15 cellular contexts compared by ENCODE assay signal in genomic region chr6:42086046-42086664, GRCh38. TPM values are rescaled to one million over a fixed set of nuclear protein-coding genes. Genes with fewer than 3 reads are reported as not detected.
A peak's percentile ranks its signal among the peaks of the same experiment; 100 is the strongest.
DNase-seq lines count a peak whose midpoint lies in the region; ATAC-seq, FAIRE-seq and TF ChIP-seq lines count a peak whose summit lies in the region.
"Had no signal": no experiment of that assay in that cellular context is flagged by ENCODE, and none has a peak within 500 bp of the region (broad histone marks: within the 10 kb centered on the region; RNA-seq: fewer than 3 reads in every experiment).

No MANE protein-coding gene starts in this region.

- TF ChIP-seq RAD21 in A549 (conservative IDR thresholded peaks at IDR 0.05 in 1 of 2, IDR thresholded peaks at IDR 0.05 in 1 of 2): no peak
- TF ChIP-seq RAD21 in HCT116 (IDR thresholded peaks at IDR 0.05; ENCODE audit: low read depth): peak; percentile 25; the same call in 1 of the 2 replicates
- peak; percentile 14 to 38; a peak in 3 of 4 replicates for TF ChIP-seq RAD21 in H1 (IDR thresholded peaks at IDR 0.05 in 1 of 2, conservative IDR thresholded peaks at IDR 0.05 in 1 of 2; ENCODE audit: low read depth in 2 of 2, low read length in 2 of 2)

- FAIRE-seq in A549 (lab: Jason Lieb, UNC) (no peak), H1 (lab: Jason Lieb, UNC) (no peak)
- FAIRE-seq: GM19239 had no signal

- no peak overlapping the region for H3K23ac ChIP-seq in H1 (ENCODE audit: insufficient read length)

- ATAC-seq in A549 (peak; percentile 57 to 59; a peak in 3 of 6 replicates), HCT116 (0 out of 2 replicates have a peak, but pooled peaks have one; percentile 33), HG03342 (IDR thresholded peaks at IDR 0.05; ENCODE audit: unreplicated experiment) (no peak), GM21515 (IDR thresholded peaks at IDR 0.05; ENCODE audit: unreplicated experiment) (no peak)
- ATAC-seq: activated CD8-positive, alpha-beta T cell treated with anti-CD3 and anti-CD28 coated beads, Interleukin-2, amount 10 ng/mL, durations not matched to agents 7 days and 5 days; activated naive CD4-positive, alpha-beta T cell treated with anti-CD3 and anti-CD28 coated beads, Interleukin-2, amount 50 U/mL, for 72 hours had no signal

- TF ChIP-seq EP300 in A549 (IDR thresholded peaks at IDR 0.05) (no peak), H1 (IDR thresholded peaks at IDR 0.05; ENCODE audit: borderline replicate concordance in 1 of 2, low read depth in 2 of 2, low read length in 2 of 2) (no peak)

- DNase-seq in A549 (ENCODE audit: low read depth in 1 of 2, low spot score in 1 of 2) (peak; percentile 25 to 41), HCT116 (ENCODE audit: low read depth, low spot score) (no peak), H1 (ENCODE audit: low read depth in 1 of 2, low spot score in 2 of 2) (no peak), kidney epithelial cell (ENCODE audit: low read depth) (no peak), NCI-H69 (lab: John Stamatoyannopoulos, UW) (no peak), CD14-positive monocyte (ENCODE audit: low spot score) (no peak)
- DNase-seq: activated CD8-positive, alpha-beta T cell treated with anti-CD3 and anti-CD28 coated beads, Interleukin-2, amount 10 ng/mL, durations not matched to agents 7 days and 5 days; NCI-H1105; stimulated activated CD4-positive, alpha-beta T cell treated with anti-CD3 and anti-CD28 coated beads, Interleukin-2, amount 100 ng/mL, for 24 hours had no signal

- H2AFZ ChIP-seq in HCT116 (ENCODE audit: low read depth, low read length, poor library complexity, severe bottlenecking) (no peak overlapping the region), H1 (ENCODE audit: low read length) (no peak overlapping the region)

- peaks cover 9% of the 10 kb centered on the region for H3K4me1 Mint-ChIP-seq in CD14-positive monocyte

- H3K4me2 ChIP-seq in A549 (no peak overlapping the region), HCT116 (ENCODE audit: low read length) (no peak overlapping the region), H1 (ENCODE audit: insufficient read depth in 1 of 2, low read depth in 2 of 2, low read length in 2 of 2) (no peak overlapping the region)

- intact Hi-C loops in HCT116 (cut with micrococcal nuclease) (no loop called here), CD14-positive monocyte (cut with micrococcal nuclease) (no loop called here)

- H3K27ac ChIP-seq in A549 (no peak overlapping the region), HCT116 (ENCODE audit: low read depth, low read length) (no peak overlapping the region), H1 (ENCODE audit: low read depth, low read length) (no peak overlapping the region)
- H3K27ac ChIP-seq: C4-2B had no signal

- H2BK12ac ChIP-seq in H1 (ENCODE audit: low read depth, low read length): no peak overlapping the region

- H3K4me1 ChIP-seq in A549: peaks cover 16% of the 10 kb centered on the region
- peaks cover 18 to 38% of the 10 kb centered on the region in 2 experiments for H3K4me1 ChIP-seq in HCT116 (ENCODE audit: control insufficient read depth in 1 of 2, insufficient read depth in 2 of 2, low read length in 2 of 2)
- peaks cover 0 to 6% (median 0%) of the 10 kb centered on the region in 4 experiments; a peak in 1 of 7 replicates for H3K4me1 ChIP-seq in H1 (replicated peaks in 1 of 4; ENCODE audit: control insufficient read depth in 3 of 4, insufficient read depth in 4 of 4, low read length in 3 of 4)

- H3K9me2 ChIP-seq in HCT116 (ENCODE audit: insufficient read depth): no peaks in the 10 kb centered on the region

- H3K4me3 ChIP-seq in A549 (no peak overlapping the region), HCT116 (replicated peaks in 1 of 2; ENCODE audit: low read depth in 1 of 2, low read length in 2 of 2) (no peak overlapping the region), H1 (ENCODE audit: extremely low read depth in 1 of 4, insufficient read depth in 2 of 4, low read depth in 3 of 4, low read length in 4 of 4) (no peak overlapping the region), kidney epithelial cell (ENCODE audit: low read depth, low read length) (no peak overlapping the region)

- H3K79me2 ChIP-seq in HCT116 (ENCODE audit: insufficient read depth, low read length) (no peaks in the 10 kb centered on the region), H1 (ENCODE audit: control insufficient read depth in 1 of 2, insufficient read depth in 2 of 2, low read length in 2 of 2) (no peaks in the 10 kb centered on the region)

- H3K23me2 ChIP-seq in H1 (ENCODE audit: low read depth, low read length): no peaks in the 10 kb centered on the region

- H3K18ac ChIP-seq in H1 (ENCODE audit: extremely low read depth, low read length): no peak overlapping the region

- TF ChIP-seq POLR2A in A549 (IDR thresholded peaks at IDR 0.05; ENCODE audit: low read length): no peak
- TF ChIP-seq POLR2A in HCT116 (IDR thresholded peaks at IDR 0.05; ENCODE audit: borderline replicate concordance, extremely low read depth, insufficient read depth, insufficient read length): no peak
- no peak for TF ChIP-seq POLR2A in H1 (IDR thresholded peaks at IDR 0.05; ENCODE audit: control extremely low read depth in 1 of 2, low read depth in 2 of 2, low read length in 2 of 2)

- H3K36me3 Mint-ChIP-seq in CD14-positive monocyte: peaks cover 30 to 32% of the 10 kb centered on the region in 2 donors
- H3K36me3 Mint-ChIP-seq: activated naive CD4-positive, alpha-beta T cell treated with anti-CD3 and anti-CD28 coated beads, Interleukin-2, amount 50 U/mL, for 72 hours had no signal

- H4K5ac ChIP-seq in H1 (ENCODE audit: insufficient read length, low read depth, low read length): no peak overlapping the region

- H2BK5ac ChIP-seq in H1 (ENCODE audit: low read depth, low read length): no peak overlapping the region

- no peak overlapping the region for H3K4ac ChIP-seq in H1 (replicated peaks; ENCODE audit: insufficient read length, low read depth, low read length)

- peaks cover 0 to 5% (median 2%) of the 10 kb centered on the region in 3 donors for H3K27me3 Mint-ChIP-seq in CD14-positive monocyte (ENCODE audit: low read depth in 3 of 3)
- H3K27me3 Mint-ChIP-seq: stimulated activated naive CD8-positive, alpha-beta T cell treated with anti-CD3 and anti-CD28 coated beads, Interleukin-15, Interleukin-2, amounts not matched to agents 100 ng/mL and 50 ng/mL, for 24 hours had no signal

- no peak overlapping the region for H3K27ac Mint-ChIP-seq in CD14-positive monocyte
- H3K27ac Mint-ChIP-seq: activated CD8-positive, alpha-beta T cell treated with anti-CD3 and anti-CD28 coated beads, Interleukin-2, amount 10 ng/mL, durations not matched to agents 7 days and 5 days; stimulated activated naive CD8-positive, alpha-beta T cell treated with anti-CD3 and anti-CD28 coated beads, Interleukin-15, Interleukin-2, amounts not matched to agents 100 ng/mL and 50 ng/mL, for 24 hours had no signal

- WGBS in A549 (ENCODE audit: missing lambda C conversion rate): 88% methylated on average over 12 of the region's 12 CpGs
- WGBS in H1 (ENCODE audit: extremely low coverage in 1 of 2, insufficient coverage in 1 of 2, insufficient read length in 1 of 2, insufficient replicate concordance in 2 of 2, low coverage in 1 of 2, low lambda C conversion rate in 2 of 2, missing lambda C conversion rate in 1 of 2), 2 experiments: 91% methylated on average over 12 of the region's 12 CpGs; no CpG with 5 or more reads in 1 of the 2 experiments

- H4K20me1 ChIP-seq in HCT116 (ENCODE audit: insufficient read depth): no peaks in the 10 kb centered on the region
- H4K20me1 ChIP-seq in H1 (replicated peaks in 1 of 2; ENCODE audit: control insufficient read depth in 1 of 2, insufficient read depth in 2 of 2, low read length in 2 of 2): peaks cover 0 to 2% of the 10 kb centered on the region in 2 experiments

- no peaks in the 10 kb centered on the region for H3K79me1 ChIP-seq in H1 (ENCODE audit: low read depth, low read length)

- no peak overlapping the region for H2BK20ac ChIP-seq in H1 (ENCODE audit: low read length)

- H3K56ac ChIP-seq in H1 (replicated peaks; ENCODE audit: insufficient read length, low read depth, low read length): no peak overlapping the region

- POLR2A ChIA-PET in A549 (lab: Yijun Ruan, JAX): no interaction called here
- POLR2A ChIA-PET in HCT116 (lab: Charles Lee): no interaction called here
- POLR2A ChIA-PET in H1 (lab: Charles Lee; ENCODE audit: partially characterized antibody): interaction anchor here (1.0 to 2.9 kb wide), 3 partner anchors 11 to 44 kb away, joined by 4 to 18 read pairs (median 11); partner anchors contain the start of gene TAF8

- H3K4me3 Mint-ChIP-seq in CD14-positive monocyte: no peak overlapping the region
- H3K4me3 Mint-ChIP-seq: activated CD8-positive, alpha-beta T cell treated with anti-CD3 and anti-CD28 coated beads, Interleukin-2, amount 10 ng/mL, durations not matched to agents 7 days and 5 days; stimulated activated naive CD8-positive, alpha-beta T cell treated with anti-CD3 and anti-CD28 coated beads, Interleukin-15, Interleukin-2, amounts not matched to agents 100 ng/mL and 50 ng/mL, for 24 hours had no signal

- H3K9ac ChIP-seq in HCT116 (ENCODE audit: low read length) (no peak overlapping the region), H1 (replicated peaks in 1 of 4; ENCODE audit: extremely low read depth in 1 of 4, low read depth in 3 of 4, low read length in 3 of 4) (no peak overlapping the region)

- no peak overlapping the region for H4K8ac ChIP-seq in H1 (ENCODE audit: extremely low read depth, insufficient read depth, low read length)

- no peaks in the 10 kb centered on the region for H3K36me3 ChIP-seq in HCT116 (ENCODE audit: control insufficient read depth in 1 of 2, insufficient read depth in 2 of 2, low read length in 2 of 2)
- H3K36me3 ChIP-seq in H1 (ENCODE audit: control insufficient read depth in 2 of 4, insufficient read depth in 4 of 4, low read length in 3 of 4): no peaks in the 10 kb centered on the region; a peak in 1 of 8 replicates
- peaks cover 1% of the 10 kb centered on the region for H3K36me3 ChIP-seq in kidney epithelial cell (ENCODE audit: control insufficient read depth, insufficient read depth, low read length)

- H3K27me3 ChIP-seq in HCT116 (ENCODE audit: insufficient read depth, low read length) (no peaks in the 10 kb centered on the region), H1 (replicated peaks in 1 of 4; ENCODE audit: control insufficient read depth in 3 of 4, extremely low read depth in 1 of 4, insufficient read depth in 3 of 4, low read length in 3 of 4) (peaks cover 0 to 7% (median under 1%) of the 10 kb centered on the region in 4 experiments; a peak in 4 of 7 replicates), kidney epithelial cell (ENCODE audit: control insufficient read depth, insufficient read depth, low read length) (no peaks in the 10 kb centered on the region)

- H2AK5ac ChIP-seq in H1 (ENCODE audit: low read depth, low read length): no peak overlapping the region

- CTCF ChIA-PET in A549 (lab: Yijun Ruan, JAX) (interaction anchor here (0.6 to 18.0 kb wide), 10 partner anchors 11 to 144 kb away, joined by 3 to 172 read pairs (median 4); partner anchors contain the start of gene GUCA1A), HCT116 (lab: Charles Lee) (interaction anchor here (0.8 kb wide), 1 partner anchor 13 kb away, joined by 3 read pairs; no protein-coding TSS in a partner anchor), H1 (lab: Charles Lee; ENCODE audit: partially characterized antibody) (interaction anchor here (0.7 to 21.6 kb wide), 20 partner anchors 5 to 144 kb away, joined by 3 to 313 read pairs (median 6); partner anchors contain the start of gene MRPS10)

- no TSS peak for BruUV-seq in HCT116 (replicated peaks; lab: Mats Ljungman, UMichigan)

- no peak overlapping the region for H2BK15ac ChIP-seq in H1 (ENCODE audit: low read length)

- TF ChIP-seq CTCF in A549 (IDR thresholded peaks at IDR 0.05) (no peak), HCT116 (IDR thresholded peaks at IDR 0.05 in 2 of 3, conservative IDR thresholded peaks at IDR 0.05 in 1 of 3; ENCODE audit: borderline replicate concordance in 1 of 3, insufficient read depth in 1 of 3, low read depth in 2 of 3, low read length in 2 of 3) (peak in 2 of 3 experiments; percentile 46 to 48; a peak in 4 of 6 replicates), H1 (IDR thresholded peaks at IDR 0.05; ENCODE audit: control extremely low read depth in 1 of 3, insufficient read depth in 1 of 3, low read depth in 1 of 3, low read length in 3 of 3) (peak; percentile 45 to 63 (median 45); a peak in 3 of 4 replicates), kidney epithelial cell (IDR thresholded peaks at IDR 0.05; ENCODE audit: insufficient read depth, low read length, poor library complexity, severe bottlenecking) (peak; percentile 1), CD14-positive monocyte (IDR thresholded peaks at IDR 0.05) (no peak)

- no peak overlapping the region for H3K14ac ChIP-seq in H1 (ENCODE audit: insufficient read length)

- no peaks in the 10 kb centered on the region for H3K9me3 Mint-ChIP-seq in CD14-positive monocyte
- H3K9me3 Mint-ChIP-seq: activated naive CD4-positive, alpha-beta T cell treated with anti-CD3 and anti-CD28 coated beads, Interleukin-2, amount 50 U/mL, for 72 hours; stimulated activated naive CD8-positive, alpha-beta T cell treated with anti-CD3 and anti-CD28 coated beads, Interleukin-15, Interleukin-2, amounts not matched to agents 100 ng/mL and 50 ng/mL, for 24 hours had no signal

- H2BK120ac ChIP-seq in H1 (replicated peaks; ENCODE audit: low read depth, low read length): no peak overlapping the region

- H3K9me3 ChIP-seq in A549 (no peaks in the 10 kb centered on the region), HCT116 (ENCODE audit: control insufficient read depth in 1 of 2, insufficient read depth in 1 of 2, low read depth in 1 of 2, low read length in 2 of 2) (no peaks in the 10 kb centered on the region), H1 (ENCODE audit: insufficient read depth in 2 of 2, low read depth in 1 of 2, low read length in 1 of 2) (no peaks in the 10 kb centered on the region)

- RAD21 ChIA-PET in HCT116 (lab: Charles Lee; ENCODE audit: low non-redundant PET in 1 of 2, low total read pairs in 2 of 2, uncharacterized antibody in 2 of 2, unreplicated experiment in 2 of 2): no interaction called here

- H4K91ac ChIP-seq in H1 (replicated peaks; ENCODE audit: insufficient read length, low read length): no peak overlapping the region

RNA-seq across cellular contexts. Expression of gene TAF8, which starts 35.8 kb away (rescaled TPM):
- 18.7 and 20.5 TPM in 2 replicates for polyA plus RNA-seq in A549 (2011; rRNA removed)
- polyA plus RNA-seq in A549 (2012; cell fraction: cytosol; rRNA removed): 31.2 and 38.1 TPM in 2 replicates
- polyA plus RNA-seq in A549 (2012; cell fraction: nucleus; rRNA removed): 18.5 and 20.4 TPM in 2 replicates
- 13.3 to 14.0 TPM (median 13.4 TPM) in 3 replicates for polyA plus RNA-seq in A549 (2017; fragmentation: RNase III; extraction: RNeasy Plus Mini Kit Qiagen cat#74134 plus additional on column Dnase treatment)
- polyA minus RNA-seq in A549 (2011; rRNA and poly(A)+ RNA removed): 40.0 and 64.7 TPM in 2 replicates
- 29.5 TPM for total RNA-seq in HCT116 (2021; ENCODE audit: unreplicated experiment)
- polyA plus RNA-seq in HCT116 (2012): 15.0 and 15.7 TPM in 2 replicates
- total RNA-seq in H1 (2021; fragmentation: NEBNext Ultra II Directional; extraction: Animal tissue kit (Norgen Biotek cat#: 25700)): 32.7 and 34.0 TPM in 2 replicates
- polyA plus RNA-seq in H1 (2011; rRNA removed): 32.2 and 36.6 TPM in 2 replicates
- 34.4 TPM for polyA plus RNA-seq in H1 (2011; cell fraction: cytosol; rRNA removed)
- 28.5 TPM for polyA plus RNA-seq in H1 (2011; cell fraction: nucleus; rRNA removed)
- polyA plus RNA-seq in H1 (2012, experiment 1 of 2): 19.8 to 23.7 TPM (median 21.9 TPM) in 4 replicates
- 11.4 TPM for polyA plus RNA-seq in H1 (2012, experiment 2 of 2)
- 19.7 TPM for polyA plus RNA-seq in H1 (2013, experiment 1 of 2)
- 21.2 TPM for polyA plus RNA-seq in H1 (2013, experiment 2 of 2)
- 53.9 and 78.5 TPM in 2 replicates for polyA minus RNA-seq in H1 (2011; rRNA and poly(A)+ RNA removed)
- polyA minus RNA-seq in H1 (2011; cell fraction: cytosol; rRNA and poly(A)+ RNA removed): 23.5 TPM
- 35.5 TPM for polyA minus RNA-seq in H1 (2011; cell fraction: nucleus; rRNA and poly(A)+ RNA removed)
- total RNA-seq in kidney epithelial cell: 12.6 and 13.5 TPM in 2 replicates
- 10 to 100 TPM; 13.1 to 16.6 TPM for polyA plus RNA-seq in CD14-positive monocyte

RNA-seq across cellular contexts. Expression of gene C6orf132, which starts 56.3 kb away (rescaled TPM):
- 0.44 and 0.66 TPM in 2 replicates for polyA plus RNA-seq in A549 (2011; rRNA removed)
- polyA plus RNA-seq in A549 (2012; cell fraction: cytosol; rRNA removed): 0.71 and 1.1 TPM in 2 replicates
- 0.40 and 0.69 TPM in 2 replicates for polyA plus RNA-seq in A549 (2012; cell fraction: nucleus; rRNA removed)
- polyA plus RNA-seq in A549 (2017; fragmentation: RNase III; extraction: RNeasy Plus Mini Kit Qiagen cat#74134 plus additional on column Dnase treatment): 0.58 to 1.1 TPM (median 0.96 TPM) in 3 replicates
- 1.1 and 1.3 TPM in 2 replicates for polyA minus RNA-seq in A549 (2011; rRNA and poly(A)+ RNA removed)
- total RNA-seq in HCT116 (2021; ENCODE audit: unreplicated experiment): 18.9 TPM
- polyA plus RNA-seq in HCT116 (2012): 14.6 and 15.1 TPM in 2 replicates
- 62.2 and 64.0 TPM in 2 replicates for total RNA-seq in H1 (2021; fragmentation: NEBNext Ultra II Directional; extraction: Animal tissue kit (Norgen Biotek cat#: 25700))
- polyA plus RNA-seq in H1 (2011; rRNA removed): 31.5 and 33.8 TPM in 2 replicates
- polyA plus RNA-seq in H1 (2011; cell fraction: cytosol; rRNA removed): 19.4 TPM
- 20.4 TPM for polyA plus RNA-seq in H1 (2011; cell fraction: nucleus; rRNA removed)
- polyA plus RNA-seq in H1 (2012, experiment 1 of 2): 43.4 to 53.5 TPM (median 48.5 TPM) in 4 replicates
- 48.0 TPM for polyA plus RNA-seq in H1 (2012, experiment 2 of 2)
- 38.7 TPM for polyA plus RNA-seq in H1 (2013, experiment 1 of 2)
- polyA plus RNA-seq in H1 (2013, experiment 2 of 2): 37.7 TPM
- 7.2 and 7.4 TPM in 2 replicates for polyA minus RNA-seq in H1 (2011; rRNA and poly(A)+ RNA removed)
- 24.7 TPM for polyA minus RNA-seq in H1 (2011; cell fraction: cytosol; rRNA and poly(A)+ RNA removed)
- 17.3 TPM for polyA minus RNA-seq in H1 (2011; cell fraction: nucleus; rRNA and poly(A)+ RNA removed)
- 18.9 and 24.2 TPM in 2 replicates for total RNA-seq in kidney epithelial cell
- not detected for polyA plus RNA-seq in CD14-positive monocyte

Comparison
In these comparisons a context has a peak if more than half of its experiments do, and no peak if none do; other contexts are left out.
1. ATAC-seq: peak in A549 (2 of 2) and HCT116 (single experiment); none in HG03342 (single experiment) and GM21515 (single experiment).
2. DNase-seq: peak in A549 (2 of 2); none in HCT116 (single experiment), H1 (0 of 2), kidney epithelial cell (single experiment), NCI-H69 (single experiment) and CD14-positive monocyte (single experiment).
3. CTCF ChIP-seq: peak in HCT116 (2 of 3), H1 (3 of 3) and kidney epithelial cell (single experiment); none in A549 (single experiment) and CD14-positive monocyte (single experiment).
4. Of the 18 proteins assayed by ChIP-seq in both H1 and A549: peak only in H1: CTCF, MAX and RAD21; only in A549: none; in both: none; in neither: 15.